In the genomic region with DNA sequence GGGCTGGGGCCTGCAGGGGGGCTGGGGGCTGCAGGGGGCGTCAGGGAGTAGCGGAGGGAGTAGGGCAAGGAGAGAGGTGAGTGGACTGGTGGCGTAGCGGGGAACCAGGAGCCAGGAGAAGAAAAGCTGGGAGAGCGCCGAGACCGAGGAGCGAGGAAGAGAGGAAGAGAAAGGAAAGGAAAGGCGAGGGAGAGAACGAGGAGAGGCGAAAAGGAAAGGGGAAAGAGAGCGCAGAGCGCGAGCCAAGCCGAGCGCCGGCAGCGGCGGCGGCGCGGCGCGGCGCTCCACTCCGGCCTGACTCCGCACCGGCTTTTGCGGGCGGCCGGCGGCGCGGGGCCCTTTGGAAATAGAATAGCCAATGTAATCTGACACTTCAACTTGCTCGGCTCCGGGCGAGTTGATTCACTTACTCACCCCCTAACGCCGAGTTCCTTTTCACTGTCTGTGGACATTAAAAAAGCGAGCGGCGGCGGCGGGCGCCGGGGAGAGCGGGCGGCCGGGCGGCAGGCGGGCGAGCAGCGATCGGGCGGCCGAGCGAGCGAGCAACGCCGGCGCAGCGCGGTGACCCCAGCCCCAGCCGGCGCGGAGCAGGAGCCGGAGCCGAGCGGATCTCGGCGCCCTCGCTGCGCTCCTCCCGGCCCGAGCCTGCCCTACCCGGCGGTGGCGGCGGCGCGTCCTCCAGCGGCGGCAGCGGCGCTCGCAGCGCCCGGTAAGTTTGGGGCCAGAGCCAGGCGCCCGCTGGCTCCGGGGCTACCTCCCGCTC, we compare ENCODE assay signal across 8 cellular contexts. TPM values are rescaled to one million over a fixed set of nuclear protein-coding genes. Genes with fewer than 3 reads are reported as not detected.
A peak's percentile ranks its signal among the peaks of the same experiment; 100 is the strongest.
DNase-seq lines count a peak whose midpoint lies in the region; ATAC-seq and TF ChIP-seq lines count a peak whose summit lies in the region.

A gene with protein sequence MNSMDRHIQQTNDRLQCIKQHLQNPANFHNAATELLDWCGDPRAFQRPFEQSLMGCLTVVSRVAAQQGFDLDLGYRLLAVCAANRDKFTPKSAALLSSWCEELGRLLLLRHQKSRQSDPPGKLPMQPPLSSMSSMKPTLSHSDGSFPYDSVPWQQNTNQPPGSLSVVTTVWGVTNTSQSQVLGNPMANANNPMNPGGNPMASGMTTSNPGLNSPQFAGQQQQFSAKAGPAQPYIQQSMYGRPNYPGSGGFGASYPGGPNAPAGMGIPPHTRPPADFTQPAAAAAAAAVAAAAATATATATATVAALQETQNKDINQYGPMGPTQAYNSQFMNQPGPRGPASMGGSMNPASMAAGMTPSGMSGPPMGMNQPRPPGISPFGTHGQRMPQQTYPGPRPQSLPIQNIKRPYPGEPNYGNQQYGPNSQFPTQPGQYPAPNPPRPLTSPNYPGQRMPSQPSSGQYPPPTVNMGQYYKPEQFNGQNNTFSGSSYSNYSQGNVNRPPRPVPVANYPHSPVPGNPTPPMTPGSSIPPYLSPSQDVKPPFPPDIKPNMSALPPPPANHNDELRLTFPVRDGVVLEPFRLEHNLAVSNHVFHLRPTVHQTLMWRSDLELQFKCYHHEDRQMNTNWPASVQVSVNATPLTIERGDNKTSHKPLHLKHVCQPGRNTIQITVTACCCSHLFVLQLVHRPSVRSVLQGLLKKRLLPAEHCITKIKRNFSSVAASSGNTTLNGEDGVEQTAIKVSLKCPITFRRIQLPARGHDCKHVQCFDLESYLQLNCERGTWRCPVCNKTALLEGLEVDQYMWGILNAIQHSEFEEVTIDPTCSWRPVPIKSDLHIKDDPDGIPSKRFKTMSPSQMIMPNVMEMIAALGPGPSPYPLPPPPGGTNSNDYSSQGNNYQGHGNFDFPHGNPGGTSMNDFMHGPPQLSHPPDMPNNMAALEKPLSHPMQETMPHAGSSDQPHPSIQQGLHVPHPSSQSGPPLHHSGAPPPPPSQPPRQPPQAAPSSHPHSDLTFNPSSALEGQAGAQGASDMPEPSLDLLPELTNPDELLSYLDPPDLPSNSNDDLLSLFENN (plus strand): TSS at position 405 of the 763 bp plus-strand sequence. CDS start 132,667 bp downstream, outside the sequence.

- WGBS in mammary epithelial cell (ENCODE audit: low coverage, missing lambda C conversion rate) = 5% methylated on average over 4 of the region's 92 CpGs
- WGBS in smooth muscle cell (ENCODE audit: low lambda C conversion rate) = under 1% methylated on average over 87 of the region's 92 CpGs

- no TSS peak for BruUV-seq in mammary epithelial cell (replicated peaks; lab: Mats Ljungman, UMichigan)

- no peaks in the 10 kb centered on the region for H3K36me3 ChIP-seq in WERI-Rb-1
- H3K36me3 ChIP-seq in mammary epithelial cell (ENCODE audit: insufficient read depth, low read length) = no peaks in the 10 kb centered on the region
- no peaks in the 10 kb centered on the region for H3K36me3 ChIP-seq in smooth muscle cell (ENCODE audit: low read depth)

- H3F3A ChIP-seq in smooth muscle cell (ENCODE audit: low read depth) = peaks cover 16% of the 10 kb centered on the region

- H3K79me2 ChIP-seq in mammary epithelial cell (ENCODE audit: insufficient read depth, low read length) (peaks cover 47% of the 10 kb centered on the region), smooth muscle cell (ENCODE audit: low read depth) (peaks cover 44% of the 10 kb centered on the region)

- TF ChIP-seq CTCF in WERI-Rb-1 (IDR thresholded peaks at IDR 0.05; ENCODE audit: low read depth, low read length) (0 out of 2 replicates have a peak, but pooled peaks have one; percentile 18), mammary epithelial cell (conservative IDR thresholded peaks at IDR 0.05 in 1 of 2, IDR thresholded peaks at IDR 0.05 in 1 of 2; ENCODE audit: extremely low read depth in 1 of 2, insufficient read depth in 1 of 2, low read depth in 1 of 2, low read length in 2 of 2) (peak; percentile 9 to 46), smooth muscle cell (IDR thresholded peaks at IDR 0.05; ENCODE audit: borderline replicate concordance, insufficient read depth, poor library complexity, severe bottlenecking) (peak; percentile 22)

- in situ Hi-C loops in mammary epithelial cell (cut with MboI; ENCODE audit: low sequenced_read_pairs in 2 of 2) = loop anchor here in 1 of 2 donors (25.0 kb wide), 1 partner anchor 406 kb away; no protein-coding TSS in a partner anchor

- no peaks in the 10 kb centered on the region for H4K20me1 ChIP-seq in mammary epithelial cell (ENCODE audit: insufficient read depth, low read length)
- peaks cover 44% of the 10 kb centered on the region for H4K20me1 ChIP-seq in smooth muscle cell (ENCODE audit: low read depth)

- H3K4me1 ChIP-seq in mammary epithelial cell (ENCODE audit: insufficient read depth, low read length) (peaks cover 33% of the 10 kb centered on the region), smooth muscle cell (ENCODE audit: low read depth) (peaks cover 21% of the 10 kb centered on the region)

- H3K9ac ChIP-seq in mammary epithelial cell (ENCODE audit: insufficient read depth, low read length) = peak within 1 kb of the TSS; percentile 56
- peak within 1 kb of the TSS; percentile 82 for H3K9ac ChIP-seq in smooth muscle cell (ENCODE audit: low read depth)

- H3K27me3 ChIP-seq in WERI-Rb-1 (ENCODE audit: insufficient read depth, low read depth, severe bottlenecking) (no peaks in the 10 kb centered on the region), mammary epithelial cell (ENCODE audit: insufficient read depth, low read length) (no peaks in the 10 kb centered on the region), smooth muscle cell (ENCODE audit: low read depth) (no peaks in the 10 kb centered on the region)

- H3K9me3 ChIP-seq in WERI-Rb-1 (ENCODE audit: severe bottlenecking) (no peaks in the 10 kb centered on the region), mammary epithelial cell (replicated peaks; ENCODE audit: insufficient read depth, low read length) (no peaks in the 10 kb centered on the region), smooth muscle cell (replicated peaks; ENCODE audit: low read depth) (no peaks in the 10 kb centered on the region)

- peak within 1 kb of the TSS; percentile 74 for H2AFZ ChIP-seq in mammary epithelial cell (ENCODE audit: low read depth, low read length)
- H2AFZ ChIP-seq in smooth muscle cell (ENCODE audit: low read depth) = peak within 1 kb of the TSS; percentile 62

- ATAC-seq in GM18519 (IDR thresholded peaks at IDR 0.05; ENCODE audit: low FRiP score, unreplicated experiment) (peak; percentile 41), HG03064 (IDR thresholded peaks at IDR 0.05; ENCODE audit: low read depth, unreplicated experiment) (peak; percentile 51)

- H3K27ac ChIP-seq in WERI-Rb-1 (peak within 1 kb of the TSS; percentile 77), mammary epithelial cell (ENCODE audit: insufficient read depth, low read depth, low read length) (peak within 1 kb of the TSS; percentile 35), smooth muscle cell (ENCODE audit: low read depth) (peak within 1 kb of the TSS; percentile 88)

- dilution Hi-C loops in mammary epithelial cell (cut with HindIII; ENCODE audit: low sequenced_read_pairs) = no loop called here

- intact Hi-C loops in mammary epithelial cell (cut with micrococcal nuclease) = loop anchor here (1.0 to 5.0 kb wide), 7 partner anchors 16 to 1022 kb away; no protein-coding TSS in a partner anchor

- CTCF ChIA-PET in mammary epithelial cell (lab: Charles Lee; ENCODE audit: low non-redundant PET) = no interaction called here

- DNase-seq in 8988T (peak; percentile 91), NCI-H2107 (lab: John Stamatoyannopoulos, UW) (peak; percentile 52), WERI-Rb-1 (peak; percentile 87), mammary epithelial cell (peak; percentile 89), iPS-NIHi7 (ENCODE audit: extremely low spot score) (peak; percentile 76), smooth muscle cell (lab: John Stamatoyannopoulos, UW; ENCODE audit: unreplicated experiment) (peak; percentile 73)

- H3K4me2 ChIP-seq in mammary epithelial cell (ENCODE audit: insufficient read depth, low read depth, low read length) = peak within 1 kb of the TSS; percentile 95
- peak within 1 kb of the TSS; percentile 99 for H3K4me2 ChIP-seq in smooth muscle cell

- H3K4me3 ChIP-seq in WERI-Rb-1 (ENCODE audit: low read depth, low read length) (peak within 1 kb of the TSS; percentile 61), mammary epithelial cell (replicated peaks in 1 of 3; ENCODE audit: insufficient read depth in 1 of 3, low read depth in 2 of 3, low read length in 3 of 3) (peak within 1 kb of the TSS; percentile 62 to 84 (median 70)), smooth muscle cell (peak within 1 kb of the TSS; percentile 93)

RNA-seq across cellular contexts. Expression of the gene that starts here (rescaled TPM):
- total RNA-seq in mammary epithelial cell (10 to 100 TPM; 22.3 to 25.0 TPM), smooth muscle cell (12.0 and 31.3 TPM in 2 replicates)
- polyA plus RNA-seq in mammary epithelial cell (5.9 TPM), smooth muscle cell (24.2 and 28.9 TPM in 2 replicates)
- polyA minus RNA-seq in mammary epithelial cell = 16.3 TPM

Comparison
In these comparisons a context has a peak if more than half of its experiments do, and no peak if none do; other contexts are left out.
1. Peak in every context shown above with its lines: DNase-seq, ATAC-seq, H3K4me3 ChIP-seq and H3K27ac ChIP-seq.
2. H3K27ac ChIP-seq: peak in every context shown above with its lines; median percentile 88 in smooth muscle cell; 77 in WERI-Rb-1; 35 in mammary epithelial cell.